In genomic region chr20:1934578-1935573, GRCh38 we compare ENCODE assay signal across 12 cellular contexts. TPM values are rescaled to one million over a fixed set of nuclear protein-coding genes. Genes with fewer than 3 reads are reported as not detected.
DNase-seq lines count a peak whose midpoint lies in the region; ATAC-seq and TF ChIP-seq lines count a peak whose summit lies in the region.
"Had no signal": no experiment of that assay in that cellular context is flagged by ENCODE, and none has a peak within 500 bp of the region (broad histone marks: within the 10 kb centered on the region; RNA-seq: fewer than 3 reads in every experiment).

No MANE protein-coding gene starts in this region.

- H3K27me3 Mint-ChIP-seq in progenitor cell of endocrine pancreas, result peaks cover 15% of the 10 kb centered on the region
- H3K27me3 Mint-ChIP-seq: activated B cell treated with CpG ODN at 0.5 μM for 24 hours had no signal

- no peak overlapping the region for H3K27ac ChIP-seq in RWPE2 (ENCODE audit: poor library complexity, severe bottlenecking)

- peaks cover 2% of the 10 kb centered on the region for H3K36me3 Mint-ChIP-seq in progenitor cell of endocrine pancreas (ENCODE audit: insufficient read depth)

- peaks cover 11% of the 10 kb centered on the region for H3K4me1 Mint-ChIP-seq in progenitor cell of endocrine pancreas (ENCODE audit: low read depth)
- H3K4me1 Mint-ChIP-seq: activated B cell treated with CpG ODN at 0.5 μM for 24 hours had no signal

- peaks cover 5% of the 10 kb centered on the region for H3K4me1 ChIP-seq in RWPE2 (ENCODE audit: insufficient read depth, poor library complexity, severe bottlenecking)

- ATAC-seq in RWPE2 (ENCODE audit: low read depth), result peak; percentile 86
- ATAC-seq in GM18517 (IDR thresholded peaks at IDR 0.05; ENCODE audit: unreplicated experiment), result no peak

- TF ChIP-seq CTCF in RWPE2 (IDR thresholded peaks at IDR 0.05; ENCODE audit: poor library complexity, severe bottlenecking), result no peak
- TF ChIP-seq CTCF in fibroblast of the aortic adventitia (IDR thresholded peaks at IDR 0.05; ENCODE audit: insufficient read depth, low read length), result no peak
- TF ChIP-seq CTCF in progenitor cell of endocrine pancreas (IDR thresholded peaks at IDR 0.05; ENCODE audit: unreplicated experiment), result no peak

- H3K4me3 ChIP-seq in RWPE2 (ENCODE audit: severe bottlenecking) (no peak overlapping the region), fibroblast of the aortic adventitia (ENCODE audit: low read depth, low read length) (no peak overlapping the region)

- no peaks in the 10 kb centered on the region for H3K9me3 Mint-ChIP-seq in progenitor cell of endocrine pancreas (ENCODE audit: low read depth)
- H3K9me3 Mint-ChIP-seq: activated B cell treated with CpG ODN at 0.5 μM for 24 hours had no signal

- H3K36me3 ChIP-seq in RWPE2 (ENCODE audit: low read depth), result no peaks in the 10 kb centered on the region

- no peak overlapping the region for H3K4me3 Mint-ChIP-seq in progenitor cell of endocrine pancreas (ENCODE audit: low read depth)
- H3K4me3 Mint-ChIP-seq: activated B cell treated with CpG ODN at 0.5 μM for 24 hours had no signal

- peak overlapping the region; percentile 56 for H3K27ac Mint-ChIP-seq in progenitor cell of endocrine pancreas
- H3K27ac Mint-ChIP-seq: activated B cell treated with CpG ODN at 0.5 μM for 24 hours had no signal

- H3K27me3 ChIP-seq in RWPE2 (ENCODE audit: insufficient read depth, poor library complexity, severe bottlenecking), result no peaks in the 10 kb centered on the region

- DNase-seq in AG20443 (ENCODE audit: low spot score) (peak; percentile 92), RWPE2 (ENCODE audit: low spot score) (no peak), fibroblast of the aortic adventitia (ENCODE audit: low read depth) (peak; percentile 98), progenitor cell of endocrine pancreas (ENCODE audit: low spot score, unreplicated experiment) (no peak), NCI-H2081 treated with DMSO at 0.1 percent for 48 hours (lab: John Stamatoyannopoulos, UW) (no peak), HUDEP-2 (lab: John Stamatoyannopoulos, UW; ENCODE audit: unreplicated experiment in 76 of 76) (no peak)
- DNase-seq in effector CD4-positive, alpha-beta T cell, result no peak
- DNase-seq: activated B cell treated with CpG ODN at 0.5 μM for 24 hours; DMS 273 treated with DMSO at 0.1 percent for 48 hours; stimulated activated CD4-positive, alpha-beta T cell treated with anti-CD3 and anti-CD28 coated beads, Interleukin-2, amount 100 ng/mL, for 48 hours had no signal

- no peaks in the 10 kb centered on the region for H3K9me3 ChIP-seq in RWPE2 (ENCODE audit: severe bottlenecking)

RNA-seq across cellular contexts. Expression of gene SIRPA, which starts 39.7 kb away (rescaled TPM):
- total RNA-seq in fibroblast of the aortic adventitia (ENCODE audit: low replicate concordance) (12.2 and 18.3 TPM in 2 replicates), progenitor cell of endocrine pancreas (15.2 and 16.2 TPM in 2 replicates)

RNA-seq across cellular contexts. Expression of gene PDYN, which starts 59.0 kb away (rescaled TPM):
- total RNA-seq in fibroblast of the aortic adventitia (ENCODE audit: low replicate concordance) (not detected in 2 replicates), progenitor cell of endocrine pancreas (not detected in 2 replicates)
- total RNA-seq: activated B cell treated with CpG ODN at 0.5 μM for 24 hours, kidney epithelial cell had no signal

Comparison
In these comparisons a context has a peak if more than half of its experiments do, and no peak if none do; other contexts are left out.
1. DNase-seq: peak in AG20443 (single experiment) and fibroblast of the aortic adventitia (single experiment); none in RWPE2 (single experiment), progenitor cell of endocrine pancreas (single experiment), NCI-H2081 treated with DMSO at 0.1 percent for 48 hours (single experiment), effector CD4-positive, alpha-beta T cell (single experiment) and HUDEP-2 (0 of 76).